ENCODE assay signal across 1 cellular context in the genomic region with DNA sequence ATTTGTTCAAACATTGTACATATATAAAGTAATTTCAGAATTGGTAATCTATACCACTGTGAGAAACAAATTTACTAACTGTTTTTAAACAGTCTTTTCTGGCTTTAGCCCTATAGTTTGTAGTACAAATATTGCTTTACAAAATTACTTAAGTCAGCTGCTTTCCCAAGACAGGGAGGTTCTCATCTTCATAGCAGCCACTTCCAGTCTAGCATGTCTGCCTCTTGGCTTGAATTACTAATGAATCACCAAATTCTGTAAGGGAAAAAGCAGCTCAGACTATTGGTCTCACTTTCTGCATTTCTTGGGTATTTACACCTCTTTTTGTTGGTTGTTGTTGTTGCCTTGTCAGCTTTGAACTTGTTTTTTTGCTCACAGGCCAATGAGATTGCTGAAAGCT.
TF ChIP-seq lines count a peak whose summit lies in the region.

No MANE protein-coding gene starts in this region.

TF ChIP-seq in GM23338, 12 proteins besides CTCF, POLR2A, EP300 and RAD21 (continued from another document):
- TF ChIP-seq, protein P1, sequence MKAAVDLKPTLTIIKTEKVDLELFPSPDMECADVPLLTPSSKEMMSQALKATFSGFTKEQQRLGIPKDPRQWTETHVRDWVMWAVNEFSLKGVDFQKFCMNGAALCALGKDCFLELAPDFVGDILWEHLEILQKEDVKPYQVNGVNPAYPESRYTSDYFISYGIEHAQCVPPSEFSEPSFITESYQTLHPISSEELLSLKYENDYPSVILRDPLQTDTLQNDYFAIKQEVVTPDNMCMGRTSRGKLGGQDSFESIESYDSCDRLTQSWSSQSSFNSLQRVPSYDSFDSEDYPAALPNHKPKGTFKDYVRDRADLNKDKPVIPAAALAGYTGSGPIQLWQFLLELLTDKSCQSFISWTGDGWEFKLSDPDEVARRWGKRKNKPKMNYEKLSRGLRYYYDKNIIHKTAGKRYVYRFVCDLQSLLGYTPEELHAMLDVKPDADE (IDR thresholded peaks at IDR 0.05), result no peak
- no peak for TF ChIP-seq ZNF114 (CRISPR knock-in tag; IDR thresholded peaks at IDR 0.05)
- no peak for TF ChIP-seq EZH2phosphoT487 (IDR thresholded peaks at IDR 0.05; ENCODE audit: unreplicated experiment)
- no peak for TF ChIP-seq NANOG (IDR thresholded peaks at IDR 0.05; ENCODE audit: borderline replicate concordance)
- TF ChIP-seq CREB1 (CRISPR knock-in tag; IDR thresholded peaks at IDR 0.05; ENCODE audit: low read depth), result no peak
